9 cellular contexts compared by ENCODE assay signal in the genomic region with DNA sequence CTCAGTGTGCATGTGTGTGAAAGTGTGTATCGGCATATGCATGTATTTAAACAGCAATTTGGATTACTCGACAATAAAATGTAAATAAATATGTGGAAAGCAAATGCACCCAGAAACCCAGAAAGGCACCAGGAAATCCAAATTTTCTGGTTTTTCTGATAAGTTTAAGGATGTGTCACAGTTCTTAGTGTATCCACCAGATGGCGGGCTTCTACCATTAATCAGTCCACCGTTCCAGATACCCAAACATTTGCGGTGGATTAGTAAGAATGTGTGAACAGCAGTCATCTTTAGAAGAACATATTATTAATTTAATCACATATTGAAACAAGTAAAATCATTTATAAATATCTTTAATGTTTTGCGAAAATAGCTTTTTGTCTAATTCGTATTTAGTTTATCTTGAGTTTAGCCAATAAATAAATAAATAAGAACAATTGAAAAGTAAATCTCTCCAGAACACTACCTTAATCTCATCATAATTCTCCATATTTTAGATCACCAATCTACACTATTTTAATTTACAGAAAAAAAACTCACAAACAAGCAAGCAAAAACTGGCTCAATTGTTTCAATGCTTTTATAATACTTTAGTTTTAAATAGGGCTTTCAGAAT.
A peak's percentile ranks its signal among the peaks of the same experiment; 100 is the strongest.
DNase-seq lines count a peak whose midpoint lies in the region; ATAC-seq and TF ChIP-seq lines count a peak whose summit lies in the region.
"Had no signal": no experiment of that assay in that cellular context is flagged by ENCODE, and none has a peak within 500 bp of the region (broad histone marks: within the 10 kb centered on the region; RNA-seq: fewer than 3 reads in every experiment).

No MANE protein-coding gene starts in this region.

- H3K4ac ChIP-seq in trophoblast cell (ENCODE audit: low read depth, low read length) = no peak overlapping the region

- TF ChIP-seq CTCF in DND-41 (IDR thresholded peaks at IDR 0.05; ENCODE audit: borderline replicate concordance, extremely low read depth, low read length, poor library complexity, severe bottlenecking) (peak; percentile 84), foreskin fibroblast (IDR thresholded peaks at IDR 0.05; ENCODE audit: low read depth, low read length) (peak; percentile 45)

- no peak overlapping the region for H3K14ac ChIP-seq in trophoblast cell (ENCODE audit: low read length)

- DNase-seq in DND-41 (peak; percentile 45), HUDEP-2 (lab: John Stamatoyannopoulos, UW; ENCODE audit: unreplicated experiment in 76 of 76) (peak in 46 of 76 experiments; percentile 0 to 65 (median 15)), RPMI7951 (ENCODE audit: low read depth) (peak; percentile 40), foreskin fibroblast (peak; percentile 52 to 79), trophoblast cell (peak; percentile 22 to 71), NCI-H524 treated with DMSO at 0.1 percent for 48 hours (lab: John Stamatoyannopoulos, UW) (no peak)
- DNase-seq in activated T-helper 9 cell treated with anti-CD3 and anti-CD28 coated beads, Interleukin-2, amount 50 U/mL, for 16 hours (ENCODE audit: low read depth) = peak; percentile 24

- H3K4me1 ChIP-seq in DND-41 (ENCODE audit: insufficient read depth, low read length) (no peaks in the 10 kb centered on the region), trophoblast cell (ENCODE audit: control insufficient read depth in 1 of 2, insufficient read depth in 2 of 2, low read length in 2 of 2) (no peaks in the 10 kb centered on the region)

- no peaks in the 10 kb centered on the region for H3K27me3 ChIP-seq in DND-41 (ENCODE audit: insufficient read depth, low read length, poor library complexity)
- no peaks in the 10 kb centered on the region for H3K27me3 ChIP-seq in trophoblast cell (ENCODE audit: insufficient read depth, low read length)

- no CpG with 5 or more reads among the region's 7 CpGs for WGBS in trophoblast cell (ENCODE audit: extremely low coverage, insufficient coverage, insufficient read length)

- H2BK5ac ChIP-seq in trophoblast cell (ENCODE audit: low read depth, low read length, poor library complexity) = no peak overlapping the region

- H2AFZ ChIP-seq in DND-41 (ENCODE audit: low read depth, low read length) = no peak overlapping the region
- H2AFZ ChIP-seq in trophoblast cell (ENCODE audit: insufficient read depth, low read length, poor library complexity) = no peak overlapping the region

- H3K4me2 ChIP-seq in DND-41 (ENCODE audit: insufficient read depth, low read length) (no peak overlapping the region), trophoblast cell (ENCODE audit: low read length) (no peak overlapping the region)

- no peak overlapping the region for H2AK5ac ChIP-seq in trophoblast cell (ENCODE audit: low read length)

- H3K4me3 ChIP-seq in DND-41 (ENCODE audit: low read depth in 1 of 2, low read length in 2 of 2) (no peak overlapping the region), foreskin fibroblast (ENCODE audit: low read depth in 1 of 2, low read length in 2 of 2) (no peak overlapping the region), trophoblast cell (ENCODE audit: low read depth, low read length) (no peak overlapping the region)

- no peak overlapping the region for H4K12ac ChIP-seq in trophoblast cell (ENCODE audit: low read depth, low read length)

- no peaks in the 10 kb centered on the region for H4K20me1 ChIP-seq in DND-41 (ENCODE audit: insufficient read depth, low read length)

- no peaks in the 10 kb centered on the region for H3K9me3 ChIP-seq in DND-41 (ENCODE audit: insufficient read depth, low read length, severe bottlenecking)
- H3K9me3 ChIP-seq in trophoblast cell (ENCODE audit: insufficient read depth, low read depth, low read length) = no peaks in the 10 kb centered on the region

- no peak overlapping the region for H4K8ac ChIP-seq in trophoblast cell (ENCODE audit: low read depth, low read length)

- no peak overlapping the region for H3K18ac ChIP-seq in trophoblast cell (ENCODE audit: low read length)

- H3K79me1 ChIP-seq in trophoblast cell (ENCODE audit: low read length) = no peaks in the 10 kb centered on the region

- no peaks in the 10 kb centered on the region for H3K79me2 ChIP-seq in DND-41 (ENCODE audit: insufficient read depth, low read length)
- H3K79me2 ChIP-seq in trophoblast cell (ENCODE audit: control insufficient read depth, insufficient read depth, low read length, poor library complexity) = no peaks in the 10 kb centered on the region

- H3K27ac ChIP-seq in DND-41 (ENCODE audit: low read length) (no peak overlapping the region), trophoblast cell (ENCODE audit: low read depth, low read length) (no peak overlapping the region)
- H3K27ac ChIP-seq: epithelial cell of prostate had no signal

- H3K9ac ChIP-seq in DND-41 (ENCODE audit: low read depth, low read length) (no peak overlapping the region), trophoblast cell (ENCODE audit: low read length) (no peak overlapping the region)

- no peak overlapping the region for H2BK120ac ChIP-seq in trophoblast cell (ENCODE audit: insufficient read depth, low read length, poor library complexity)

- no peak overlapping the region for H4K91ac ChIP-seq in trophoblast cell (ENCODE audit: low read depth, low read length)

- H2BK12ac ChIP-seq in trophoblast cell (ENCODE audit: low read length) = no peak overlapping the region

- H3K23ac ChIP-seq in trophoblast cell (ENCODE audit: low read length) = no peak overlapping the region

- ATAC-seq in DND-41 (ENCODE audit: insufficient read depth, low read depth) (peak; percentile 83), GM21390 (IDR thresholded peaks at IDR 0.05; ENCODE audit: unreplicated experiment) (peak; percentile 81)

- H3K36me3 ChIP-seq in DND-41 (ENCODE audit: insufficient read depth, low read length) = no peaks in the 10 kb centered on the region
- no peaks in the 10 kb centered on the region for H3K36me3 ChIP-seq in trophoblast cell (ENCODE audit: control insufficient read depth in 1 of 2, insufficient read depth in 2 of 2, low read length in 2 of 2)
